1 cellular context compared by ENCODE assay signal in genomic region chr2:105325389-105325963, GRCh38.
TF ChIP-seq lines count a peak whose summit lies in the region.

No MANE protein-coding gene starts in this region.

TF ChIP-seq in IMR-90, 13 proteins besides CTCF, POLR2A, EP300 and RAD21:
- TF ChIP-seq BHLHE40 (IDR thresholded peaks at IDR 0.05; ENCODE audit: low read depth, low read length) (peak; percentile 52; the same call in 1 of the 2 replicates), ELK1 (IDR thresholded peaks at IDR 0.05; ENCODE audit: borderline replicate concordance, low read depth, low read length) (no peak), MAFK (IDR thresholded peaks at IDR 0.05; ENCODE audit: low read depth, low read length) (no peak)
TF ChIP-seq in IMR-90: peak in this region for 1.
